Comparison of ENCODE assay signal across 8 cellular contexts in genomic region chr2:84741182-84741822, GRCh38.
DNase-seq lines count a peak whose midpoint lies in the region; ATAC-seq, FAIRE-seq and TF ChIP-seq lines count a peak whose summit lies in the region.

No MANE protein-coding gene starts in this region.

- DNase-seq in CD4-positive, CD25-positive, alpha-beta regulatory T cell: peak; percentile 12 to 86 (median 56)
- DNase-seq in T follicular helper cell (ENCODE audit: low read depth) (peak; percentile 8), GM12878 (ENCODE audit: low read depth, low spot score) (no peak), mucosa of descending colon (peak; percentile 39 to 52 (median 43)), occipital lobe (lab: John Stamatoyannopoulos, UW) (no peak), NOMO-1 treated with dmso at 0.1 percent for 144 hours (lab: John Stamatoyannopoulos, UW; ENCODE audit: unreplicated experiment) (no peak)

- no peak overlapping the region for H3K4me2 ChIP-seq in GM12878 (ENCODE audit: control insufficient read depth, insufficient read depth)

- no peak overlapping the region for H2AFZ ChIP-seq in GM12878 (ENCODE audit: control insufficient read depth, low read depth, low read length)

- H3K4me1 Mint-ChIP-seq in CD4-positive, CD25-positive, alpha-beta regulatory T cell: peaks cover 10 to 24% (median 13%) of the 10 kb centered on the region in 4 donors

- peak; percentile 39; the same call in 1 of the 2 replicates for TF ChIP-seq RAD21 in GM12878 (IDR thresholded peaks at IDR 0.05; ENCODE audit: insufficient read depth, low read depth, low read length)

- peak; percentile 93 to 96 for ATAC-seq in CD4-positive, CD25-positive, alpha-beta regulatory T cell (ENCODE audit: low read depth in 2 of 2)
- peak; percentile 96 for ATAC-seq in GM19324 (IDR thresholded peaks at IDR 0.05; ENCODE audit: low FRiP score, unreplicated experiment)
- ATAC-seq in HG03139 (IDR thresholded peaks at IDR 0.05; ENCODE audit: unreplicated experiment): peak; percentile 98
- peak; percentile 100 for ATAC-seq in GM12878
- peak; percentile 82 for ATAC-seq in mucosa of descending colon

- H3K27me3 ChIP-seq in CD4-positive, CD25-positive, alpha-beta regulatory T cell (ENCODE audit: control insufficient read depth, insufficient read depth, low read length): no peaks in the 10 kb centered on the region
- H3K27me3 ChIP-seq in GM12878 (replicated peaks in 1 of 2; ENCODE audit: control insufficient read depth in 2 of 2, insufficient read depth in 2 of 2, low read length in 1 of 2): no peaks in the 10 kb centered on the region; a peak in 1 of 4 replicates

- no peaks in the 10 kb centered on the region for H3K9me3 ChIP-seq in CD4-positive, CD25-positive, alpha-beta regulatory T cell (ENCODE audit: control insufficient read depth in 2 of 2, low read length in 2 of 2)
- H3K9me3 ChIP-seq in GM12878 (replicated peaks; ENCODE audit: control insufficient read depth, insufficient read depth, low read length) (no peaks in the 10 kb centered on the region), mucosa of descending colon (no peaks in the 10 kb centered on the region)

- POLR2A ChIA-PET in GM12878 (lab: Charles Lee): no interaction called here

- CTCF ChIA-PET in GM12878 (lab: Yijun Ruan, JAX): interaction anchor here (0.6 to 4.8 kb wide), 20 partner anchors 9 to 244 kb away, joined by 3 to 41 read pairs (median 4); no protein-coding TSS in a partner anchor

- peaks cover 0 to 3% (median 0%) of the 10 kb centered on the region in 7 donors for H3K9me3 Mint-ChIP-seq in CD4-positive, CD25-positive, alpha-beta regulatory T cell

- FAIRE-seq in GM12878 (lab: Jason Lieb, UNC): peak; percentile 81

- no peak overlapping the region for H3K9ac ChIP-seq in GM12878 (ENCODE audit: control insufficient read depth, insufficient read depth, low read length)

- no TSS peak for BruUV-seq in GM12878 (replicated peaks; lab: Mats Ljungman, UMichigan)

- H3K27ac ChIP-seq in CD4-positive, CD25-positive, alpha-beta regulatory T cell (ENCODE audit: insufficient read depth, low read length, poor library complexity, severe bottlenecking): no peak overlapping the region
- no peak overlapping the region for H3K27ac ChIP-seq in GM12878 (ENCODE audit: control insufficient read depth, insufficient read depth)

- no peaks in the 10 kb centered on the region for H3K36me3 Mint-ChIP-seq in CD4-positive, CD25-positive, alpha-beta regulatory T cell

- peak overlapping the region in 1 of 3 donors; percentile 53 for H3K27ac Mint-ChIP-seq in CD4-positive, CD25-positive, alpha-beta regulatory T cell

- H3K4me1 ChIP-seq in CD4-positive, CD25-positive, alpha-beta regulatory T cell (ENCODE audit: control insufficient read depth, insufficient read depth, low read length, poor library complexity, severe bottlenecking): peaks cover 12% of the 10 kb centered on the region
- no peaks in the 10 kb centered on the region for H3K4me1 ChIP-seq in GM12878 (ENCODE audit: control insufficient read depth, insufficient read depth, low read length)
- no peaks in the 10 kb centered on the region for H3K4me1 ChIP-seq in mucosa of descending colon (ENCODE audit: low read depth)

- peak overlapping the region in 1 of 4 donors; percentile 50 for H3K4me3 Mint-ChIP-seq in CD4-positive, CD25-positive, alpha-beta regulatory T cell

- TF ChIP-seq CTCF in GM12878 (IDR thresholded peaks at IDR 0.05 in 2 of 3, conservative IDR thresholded peaks at IDR 0.05 in 1 of 3; ENCODE audit: control insufficient read depth in 2 of 3, extremely low read depth in 1 of 3, insufficient read depth in 1 of 3, low read depth in 3 of 3, low read length in 3 of 3): peak; percentile 58 to 74 (median 59)
- no peak for TF ChIP-seq CTCF in mucosa of descending colon (IDR thresholded peaks at IDR 0.05)

- H3K36me3 ChIP-seq in CD4-positive, CD25-positive, alpha-beta regulatory T cell (ENCODE audit: control insufficient read depth, insufficient read depth, low read length): no peaks in the 10 kb centered on the region
- no peaks in the 10 kb centered on the region for H3K36me3 ChIP-seq in GM12878 (ENCODE audit: control insufficient read depth in 2 of 2, insufficient read depth in 2 of 2, low read length in 1 of 2)
- no peaks in the 10 kb centered on the region for H3K36me3 ChIP-seq in mucosa of descending colon (ENCODE audit: low read depth)

- RAD21 ChIA-PET in GM12878 (lab: Charles Lee; ENCODE audit: unreplicated experiment): interaction anchor here (0.7 to 3.9 kb wide), 9 partner anchors 68 to 185 kb away, joined by 3 to 17 read pairs (median 7); partner anchors contain the start of gene TRABD2A

- no peak for TF ChIP-seq EP300 in GM12878 (IDR thresholded peaks at IDR 0.05; ENCODE audit: borderline replicate concordance in 1 of 2, control insufficient read depth in 1 of 2, low read depth in 2 of 2, low read length in 2 of 2)

- no peaks in the 10 kb centered on the region for H3K79me2 ChIP-seq in GM12878 (ENCODE audit: control insufficient read depth, insufficient read depth, low read length)

- SMC1A ChIA-PET in GM12878 (lab: Charles Lee; ENCODE audit: uncharacterized antibody, unreplicated experiment): interaction anchor here (0.8 to 3.8 kb wide), 11 partner anchors 9 to 276 kb away, joined by 3 to 15 read pairs (median 3); no protein-coding TSS in a partner anchor

- no peaks in the 10 kb centered on the region for H3K27me3 Mint-ChIP-seq in CD4-positive, CD25-positive, alpha-beta regulatory T cell

- no peak for TF ChIP-seq POLR2A in GM12878 (IDR thresholded peaks at IDR 0.05; ENCODE audit: low read depth, low read length)

- no peaks in the 10 kb centered on the region for H4K20me1 ChIP-seq in GM12878 (ENCODE audit: control insufficient read depth, insufficient read depth)

- peak overlapping the region; percentile 23 for H3K4me3 ChIP-seq in CD4-positive, CD25-positive, alpha-beta regulatory T cell (ENCODE audit: low read depth, low read length)
- H3K4me3 ChIP-seq in GM12878 (no peak overlapping the region), mucosa of descending colon (no peak overlapping the region)

- 0% methylated on average over 3 of the region's 3 CpGs for WGBS in GM12878 (ENCODE audit: insufficient coverage, insufficient replicate concordance, low lambda C conversion rate, missing lambda C conversion rate)

- in situ Hi-C loops in GM12878 (cut with MboI): no loop called here

- intact Hi-C loops in GM12878 (cut with micrococcal nuclease; ENCODE audit: unreplicated experiment) (loop anchor here (2.0 kb wide), 1 partner anchor 123 kb away; no protein-coding TSS in a partner anchor), mucosa of descending colon (cut with DNase I, micrococcal nuclease) (no loop called here)

TF ChIP-seq in GM12878, 131 proteins besides CTCF, POLR2A, EP300 and RAD21:
- TF ChIP-seq SMC3 (IDR thresholded peaks at IDR 0.05; ENCODE audit: borderline replicate concordance, low read length): peak; percentile 51; the same call in 1 of the 2 replicates
- TF ChIP-seq EZH2 (IDR thresholded peaks at IDR 0.05; ENCODE audit: borderline replicate concordance, control insufficient read depth, low read depth, low read length): no peak
TF ChIP-seq in GM12878: peak in this region for 1.

Comparison
In these comparisons a context has a peak if more than half of its experiments do, and no peak if none do; other contexts are left out.
1. DNase-seq: peak in CD4-positive, CD25-positive, alpha-beta regulatory T cell (3 of 3), T follicular helper cell (single experiment) and mucosa of descending colon (3 of 3); none in GM12878 (single experiment), occipital lobe (single experiment) and NOMO-1 treated with dmso at 0.1 percent for 144 hours (single experiment).
2. Peak in every context shown above with its lines, with median percentiles within 50 percentile points of each other: ATAC-seq.